ENCODE assay signal across 8 cellular contexts in genomic region chr12:27733052-27733656, GRCh38. TPM values are rescaled to one million over a fixed set of nuclear protein-coding genes. Genes with fewer than 3 reads are reported as not detected.
DNase-seq lines count a peak whose midpoint lies in the region; ATAC-seq and TF ChIP-seq lines count a peak whose summit lies in the region.

No MANE protein-coding gene starts in this region.

- intact Hi-C loops in psoas muscle (cut with DNase I): loop anchor here in 1 of 2 donors (2.0 kb wide), 1 partner anchor 208 kb away; no protein-coding TSS in a partner anchor

- no peak overlapping the region for H3K27ac ChIP-seq in psoas muscle

- peak; percentile 50 for ATAC-seq in GM21717 (IDR thresholded peaks at IDR 0.05; ENCODE audit: unreplicated experiment)
- peak in 3 of 4 donors; percentile 61 to 67 (median 65) for ATAC-seq in psoas muscle
- no peak for ATAC-seq in GM19455 (IDR thresholded peaks at IDR 0.05; ENCODE audit: unreplicated experiment)

- TF ChIP-seq CTCF in fibroblast of mammary gland (conservative IDR thresholded peaks at IDR 0.05; ENCODE audit: control insufficient read depth, insufficient read depth, low read depth, low read length) (peak; percentile 93), psoas muscle (IDR thresholded peaks at IDR 0.05) (peak; percentile 60)

- H3K9me3 ChIP-seq in psoas muscle: no peaks in the 10 kb centered on the region

- no peaks in the 10 kb centered on the region for H3K27me3 ChIP-seq in psoas muscle (ENCODE audit: insufficient read depth in 3 of 3, low read length in 2 of 3)

- WGBS in psoas muscle, 3 donors: 63 to 64% (median 63%) methylated on average over 3 of the region's 3 CpGs

- no peaks in the 10 kb centered on the region for H3K4me1 ChIP-seq in psoas muscle

- H3K36me3 ChIP-seq in psoas muscle (ENCODE audit: insufficient read depth in 1 of 2, low read depth in 1 of 2): peaks cover 2 to 62% of the 10 kb centered on the region in 2 donors

- H3K4me3 ChIP-seq in fibroblast of mammary gland (ENCODE audit: control insufficient read depth, low read depth, low read length) (no peak overlapping the region), psoas muscle (no peak overlapping the region)

- DNase-seq in EH (ENCODE audit: low read depth) (peak; percentile 53), NCI-H1105 (lab: John Stamatoyannopoulos, UW) (peak; percentile 5), fibroblast of mammary gland (ENCODE audit: low read depth) (peak; percentile 55), psoas muscle (no peak), NCI-H774 (lab: John Stamatoyannopoulos, UW) (no peak)
- DNase-seq in activated CD4-positive, alpha-beta T cell treated with anti-CD3 and anti-CD28 coated beads for 4 hours: peak; percentile 18 to 33

RNA-seq across cellular contexts. Expression of gene MRPS35, which starts 22.5 kb away (rescaled TPM):
- 10 to 100 TPM; 48.8 to 79.9 (median 58.3) TPM for total RNA-seq in psoas muscle
- 100 to 1,000 TPM in 2 of 3 donors, 10 to 100 TPM in 1; 60.1 to 129 (median 105) TPM for polyA plus RNA-seq in psoas muscle

RNA-seq across cellular contexts. Expression of gene REP15, which starts 36.9 kb away (rescaled TPM):
- 1 to 10 TPM in 1 of 4 donors, under 1 TPM in 3; 0.39 to 2.7 (median 0.72) TPM for total RNA-seq in psoas muscle
- polyA plus RNA-seq in psoas muscle: 1 to 10 TPM in 1 of 3 donors, under 1 TPM in 2; 0.39 to 1.1 (median 0.73) TPM

RNA-seq across cellular contexts. Expression of gene KLHL42, which starts 46.9 kb away (rescaled TPM):
- total RNA-seq in psoas muscle: 1 to 10 TPM; 2.2 to 4.6 (median 3.3) TPM
- polyA plus RNA-seq in psoas muscle: 1 to 10 TPM in 2 of 3 donors, under 1 TPM in 1; 0.94 to 3.3 (median 2.5) TPM

RNA-seq across cellular contexts. Expression of gene MANSC4, which starts 46.9 kb away (rescaled TPM):
- not detected for total RNA-seq in psoas muscle
- under 1 TPM in 1 of 3 donors, not detected in 2; 0.08 TPM for polyA plus RNA-seq in psoas muscle

Comparison
In these comparisons a context has a peak if more than half of its experiments do, and no peak if none do; other contexts are left out.
1. DNase-seq: peak in EH (single experiment), NCI-H1105 (single experiment), activated CD4-positive, alpha-beta T cell treated with anti-CD3 and anti-CD28 coated beads for 4 hours (2 of 2) and fibroblast of mammary gland (single experiment); none in psoas muscle (0 of 2) and NCI-H774 (single experiment).